ENCODE assay signal across 8 cellular contexts in genomic region chr22:46070722-46071450, GRCh38.
DNase-seq lines count a peak whose midpoint lies in the region; ATAC-seq and TF ChIP-seq lines count a peak whose summit lies in the region.

No MANE protein-coding gene starts in this region.

- H3K4me3 Mint-ChIP-seq in CD4-positive, CD25-positive, alpha-beta regulatory T cell = peak overlapping the region in 1 of 4 donors; percentile 83
- peak overlapping the region; percentile 84 for H3K4me3 Mint-ChIP-seq in activated naive CD8-positive, alpha-beta T cell treated with anti-CD3 and anti-CD28 coated beads, Interleukin-2, amount 10 ng/mL, durations not matched to agents 7 days and 5 days

- no peaks in the 10 kb centered on the region for H3K36me3 Mint-ChIP-seq in CD4-positive, CD25-positive, alpha-beta regulatory T cell
- H3K36me3 Mint-ChIP-seq in activated naive CD8-positive, alpha-beta T cell treated with anti-CD3 and anti-CD28 coated beads, Interleukin-2, amount 10 ng/mL, durations not matched to agents 7 days and 5 days = no peaks in the 10 kb centered on the region

- H3K79me2 ChIP-seq in GM23248 (ENCODE audit: insufficient read depth) = peaks cover 88% of the 10 kb centered on the region

- POLR2A ChIA-PET in activated naive CD8-positive, alpha-beta T cell treated with anti-CD3 and anti-CD28 coated beads, Interleukin-2, amount 10 ng/mL, durations not matched to agents 7 days and 5 days (lab: Charles Lee) = interaction anchor here (0.6 to 2.8 kb wide), 7 partner anchors 15 to 411 kb away, joined by 3 to 58 read pairs (median 7); no protein-coding TSS in a partner anchor

- H3K9me3 ChIP-seq in CD4-positive, CD25-positive, alpha-beta regulatory T cell (ENCODE audit: control insufficient read depth in 2 of 2, low read length in 2 of 2) = no peaks in the 10 kb centered on the region
- H3K9me3 ChIP-seq in GM23248 (ENCODE audit: low read depth) (no peaks in the 10 kb centered on the region), right cardiac atrium (ENCODE audit: control insufficient read depth, low read length) (no peaks in the 10 kb centered on the region), psoas muscle (no peaks in the 10 kb centered on the region)

- intact Hi-C loops in right cardiac atrium (cut with DNase I) (loop anchor here in 3 of 4 donors (2.0 to 10.0 kb wide), 5 partner anchors 14 to 66 kb away; no protein-coding TSS in a partner anchor), psoas muscle (cut with DNase I) (loop anchor here (5.0 kb wide), 2 partner anchors 34 to 64 kb away; no protein-coding TSS in a partner anchor)

- H3K27ac ChIP-seq in CD4-positive, CD25-positive, alpha-beta regulatory T cell (ENCODE audit: insufficient read depth, low read length, poor library complexity, severe bottlenecking) = no peak overlapping the region
- H3K27ac ChIP-seq in GM23248 = peak overlapping the region; percentile 100
- peak overlapping the region; percentile 99 for H3K27ac ChIP-seq in right cardiac atrium (ENCODE audit: low read length)
- peak overlapping the region; percentile 99 for H3K27ac ChIP-seq in psoas muscle

- H3K27ac Mint-ChIP-seq in CD4-positive, CD25-positive, alpha-beta regulatory T cell = no peak overlapping the region
- H3K27ac Mint-ChIP-seq in activated naive CD8-positive, alpha-beta T cell treated with anti-CD3 and anti-CD28 coated beads, Interleukin-2, amount 10 ng/mL, durations not matched to agents 7 days and 5 days = peak overlapping the region; percentile 81

- no peak for TF ChIP-seq CTCF in psoas muscle (IDR thresholded peaks at IDR 0.05)

- no peaks in the 10 kb centered on the region for H3K36me3 ChIP-seq in CD4-positive, CD25-positive, alpha-beta regulatory T cell (ENCODE audit: control insufficient read depth, insufficient read depth, low read length)
- H3K36me3 ChIP-seq in GM23248 (ENCODE audit: low read depth) = peaks cover 34% of the 10 kb centered on the region
- H3K36me3 ChIP-seq in psoas muscle (ENCODE audit: insufficient read depth in 1 of 2, low read depth in 1 of 2) = peaks cover 0 to 2% of the 10 kb centered on the region in 2 donors

- H2AFZ ChIP-seq in GM23248 = no peak overlapping the region

- peaks cover 0 to 26% (median 15%) of the 10 kb centered on the region in 4 donors for H3K4me1 Mint-ChIP-seq in CD4-positive, CD25-positive, alpha-beta regulatory T cell
- H3K4me1 Mint-ChIP-seq in activated naive CD8-positive, alpha-beta T cell treated with anti-CD3 and anti-CD28 coated beads, Interleukin-2, amount 10 ng/mL, durations not matched to agents 7 days and 5 days = peaks cover 25% of the 10 kb centered on the region

- in situ Hi-C loops in GM23248 (cut with MboI) = no loop called here

- peaks cover 24% of the 10 kb centered on the region for H3K4me1 ChIP-seq in CD4-positive, CD25-positive, alpha-beta regulatory T cell (ENCODE audit: control insufficient read depth, insufficient read depth, low read length, poor library complexity, severe bottlenecking)
- peaks cover 29% of the 10 kb centered on the region for H3K4me1 ChIP-seq in GM23248 (ENCODE audit: insufficient read depth)
- H3K4me1 ChIP-seq in right cardiac atrium (ENCODE audit: control insufficient read depth, insufficient read depth, low read length) = peaks cover 7% of the 10 kb centered on the region
- peaks cover 26% of the 10 kb centered on the region for H3K4me1 ChIP-seq in psoas muscle

- peaks cover 63% of the 10 kb centered on the region for H3F3A ChIP-seq in GM23248 (ENCODE audit: insufficient read depth)

- H3K9ac ChIP-seq in GM23248 = peak overlapping the region; percentile 99

- H3K27me3 Mint-ChIP-seq in CD4-positive, CD25-positive, alpha-beta regulatory T cell = peaks cover 27% of the 10 kb centered on the region
- no peaks in the 10 kb centered on the region for H3K27me3 Mint-ChIP-seq in activated naive CD8-positive, alpha-beta T cell treated with anti-CD3 and anti-CD28 coated beads, Interleukin-2, amount 10 ng/mL, durations not matched to agents 7 days and 5 days

- H3K4me3 ChIP-seq in CD4-positive, CD25-positive, alpha-beta regulatory T cell (ENCODE audit: low read depth, low read length) = no peak overlapping the region
- H3K4me3 ChIP-seq in GM23248 (peak overlapping the region; percentile 97), right cardiac atrium (ENCODE audit: low read length) (peak overlapping the region; percentile 92), psoas muscle (peak overlapping the region; percentile 95)

- WGBS in GM23248 (ENCODE audit: low coverage in 1 of 2, low lambda C conversion rate in 2 of 2, missing lambda C conversion rate in 2 of 2), 2 experiments = 2% methylated on average over 20 to 25 of the region's 125 CpGs
- under 1% methylated on average over 124 of the region's 125 CpGs for WGBS in right cardiac atrium
- 0 to 1% (median 1%) methylated on average over 48 to 125 of the region's 125 CpGs for WGBS in psoas muscle, 3 donors

- peak in 2 of 3 donors; percentile 11 to 30 for DNase-seq in CD4-positive, CD25-positive, alpha-beta regulatory T cell
- peak; percentile 83 for DNase-seq in GM23248
- DNase-seq in activated naive CD8-positive, alpha-beta T cell treated with anti-CD3 and anti-CD28 coated beads, Interleukin-2, amount 10 ng/mL, durations not matched to agents 7 days and 5 days = peak; percentile 78
- peak; percentile 74 to 92 (median 91) for DNase-seq in right cardiac atrium
- peak; percentile 83 to 88 for DNase-seq in psoas muscle
- DNase-seq in effector CD8-positive, alpha-beta T cell (lab: John Stamatoyannopoulos, UW) = no peak

- H3K4me2 ChIP-seq in GM23248 (ENCODE audit: unreplicated experiment) = peak overlapping the region; percentile 99

- peaks cover 7% of the 10 kb centered on the region for H3K27me3 ChIP-seq in CD4-positive, CD25-positive, alpha-beta regulatory T cell (ENCODE audit: control insufficient read depth, insufficient read depth, low read length)
- H3K27me3 ChIP-seq in GM23248 (replicated peaks; ENCODE audit: insufficient read depth) (no peaks in the 10 kb centered on the region), right cardiac atrium (ENCODE audit: control insufficient read depth, insufficient read depth) (no peaks in the 10 kb centered on the region), psoas muscle (ENCODE audit: insufficient read depth in 3 of 3, low read length in 2 of 3) (no peaks in the 10 kb centered on the region)

- H3K9me2 ChIP-seq in GM23248 (ENCODE audit: insufficient read depth) = no peaks in the 10 kb centered on the region

- peak; percentile 29 to 38 for ATAC-seq in CD4-positive, CD25-positive, alpha-beta regulatory T cell (ENCODE audit: low read depth in 2 of 2)
- ATAC-seq in activated naive CD8-positive, alpha-beta T cell treated with anti-CD3 and anti-CD28 coated beads, Interleukin-2, amount 10 ng/mL, durations not matched to agents 7 days and 5 days (ENCODE audit: low read depth) = peak; percentile 46
- peak; percentile 20 to 57 for ATAC-seq in right cardiac atrium
- peak; percentile 29 to 44 (median 36) for ATAC-seq in psoas muscle
- no peak for ATAC-seq in HG03469 (IDR thresholded peaks at IDR 0.05; ENCODE audit: unreplicated experiment)

- H3K9me3 Mint-ChIP-seq in CD4-positive, CD25-positive, alpha-beta regulatory T cell = peaks cover 0 to 2% (median 0%) of the 10 kb centered on the region in 7 donors
- no peaks in the 10 kb centered on the region for H3K9me3 Mint-ChIP-seq in activated naive CD8-positive, alpha-beta T cell treated with anti-CD3 and anti-CD28 coated beads, Interleukin-2, amount 10 ng/mL, durations not matched to agents 7 days and 5 days

- H4K20me1 ChIP-seq in GM23248 (ENCODE audit: insufficient read depth) = no peaks in the 10 kb centered on the region

TF ChIP-seq in PFSK-1, 5 proteins besides CTCF, POLR2A, EP300 and RAD21:
- TF ChIP-seq POLR2AphosphoS5 (IDR thresholded peaks at IDR 0.05; ENCODE audit: low read depth, low read length) (no peak), TAF1 (IDR thresholded peaks at IDR 0.05; ENCODE audit: borderline replicate concordance, insufficient read depth, low read length) (no peak), REST (IDR thresholded peaks at IDR 0.05; ENCODE audit: insufficient read depth in 1 of 2, low read depth in 2 of 2, low read length in 2 of 2) (no peak), SIN3A (IDR thresholded peaks at IDR 0.05; ENCODE audit: borderline replicate concordance, insufficient read depth, low read length) (no peak), FOXP2 (optimal IDR thresholded peaks at IDR 0.05; ENCODE audit: borderline replicate concordance, extremely low read depth, extremely low read length, insufficient read depth) (peak; percentile 11)
